Comparison of ENCODE assay signal across 18 cellular contexts in genomic region chrX:123918106-123918721, GRCh38. TPM values are rescaled to one million over a fixed set of nuclear protein-coding genes. Genes with fewer than 3 reads are reported as not detected.
DNase-seq lines count a peak whose midpoint lies in the region; ATAC-seq, FAIRE-seq and TF ChIP-seq lines count a peak whose summit lies in the region.
"Had no signal": no experiment of that assay in that cellular context is flagged by ENCODE, and none has a peak within 500 bp of the region (broad histone marks: within the 10 kb centered on the region; RNA-seq: fewer than 3 reads in every experiment).

No MANE protein-coding gene starts in this region.

- TF ChIP-seq RAD21 in liver (IDR thresholded peaks at IDR 0.05), result no peak

- peak overlapping the region in 3 of 4 donors; percentile 28 to 82 (median 67) for H3K27ac ChIP-seq in body of pancreas
- H3K27ac ChIP-seq in liver (ENCODE audit: low read depth in 1 of 2, low read length in 2 of 2), result peak overlapping the region in 1 of 2 donors; percentile 42
- H3K27ac ChIP-seq in subcutaneous abdominal adipose tissue (ENCODE audit: low read depth, low read length), result peak overlapping the region; percentile 17
- H3K27ac ChIP-seq: GM23248, SJSA1 had no signal

- DNase-seq in body of pancreas (no peak), amniotic stem cell (lab: John Stamatoyannopoulos, UW) (no peak), SW480 (ENCODE audit: low spot score) (no peak)
- DNase-seq: BE2C; CD4-positive, alpha-beta T cell; DND-41; GDM1; GM23248; HCEC 1CT; NCI-H187 treated with DMSO at 0.1 percent for 48 hours; OCI-M1 had no signal

- H3K4me3 ChIP-seq in body of pancreas (no peak overlapping the region), liver (ENCODE audit: low read depth in 1 of 3, low read length in 3 of 3) (no peak overlapping the region), subcutaneous abdominal adipose tissue (ENCODE audit: low read depth in 1 of 5, low read length in 5 of 5) (no peak overlapping the region)
- H3K4me3 ChIP-seq: GM12878, GM23248, K562, SJSA1 had no signal

- FAIRE-seq in G401.6 (lab: Jason Lieb, UNC), result peak; percentile 89
- FAIRE-seq: GM12878, K562 had no signal

- peak; percentile 86 for ATAC-seq in body of pancreas
- no peak for ATAC-seq in HG02870 (IDR thresholded peaks at IDR 0.05; ENCODE audit: unreplicated experiment)
- ATAC-seq: GM12878, K562 had no signal

- H3K4me1 ChIP-seq in body of pancreas (peaks cover 17% of the 10 kb centered on the region), liver (ENCODE audit: control insufficient read depth in 4 of 4, insufficient read depth in 4 of 4, low read length in 3 of 4) (no peaks in the 10 kb centered on the region), subcutaneous abdominal adipose tissue (ENCODE audit: control insufficient read depth in 5 of 5, insufficient read depth in 5 of 5, low read length in 5 of 5) (no peaks in the 10 kb centered on the region)
- H3K4me1 ChIP-seq: BE2C, SJSA1 had no signal

- TF ChIP-seq POLR2A in body of pancreas (IDR thresholded peaks at IDR 0.05), result no peak

- H3K36me3 ChIP-seq in body of pancreas (replicated peaks in 1 of 2; ENCODE audit: insufficient read depth in 1 of 2, low read depth in 2 of 2) (no peaks in the 10 kb centered on the region), liver (ENCODE audit: control insufficient read depth in 4 of 4, insufficient read depth in 3 of 4, low read depth in 1 of 4, low read length in 3 of 4) (no peaks in the 10 kb centered on the region), subcutaneous abdominal adipose tissue (ENCODE audit: control insufficient read depth in 5 of 5, insufficient read depth in 5 of 5, low read length in 5 of 5) (no peaks in the 10 kb centered on the region)
- H3K36me3 ChIP-seq: BE2C, SJSA1 had no signal

- intact Hi-C loops in body of pancreas (cut with DNase I), result no loop called here

- peaks cover 0 to 8% of the 10 kb centered on the region in 2 donors for H3K27me3 ChIP-seq in body of pancreas
- H3K27me3 ChIP-seq in liver (ENCODE audit: control insufficient read depth in 4 of 4, insufficient read depth in 4 of 4, low read length in 3 of 4), result no peaks in the 10 kb centered on the region
- no peaks in the 10 kb centered on the region for H3K27me3 ChIP-seq in subcutaneous abdominal adipose tissue (ENCODE audit: control insufficient read depth in 5 of 5, insufficient read depth in 4 of 5, low read length in 5 of 5)
- H3K27me3 ChIP-seq: BE2C, SJSA1 had no signal

- H3K9me3 ChIP-seq in body of pancreas (no peaks in the 10 kb centered on the region), liver (ENCODE audit: control insufficient read depth in 4 of 4, low read length in 3 of 4) (no peaks in the 10 kb centered on the region), subcutaneous abdominal adipose tissue (ENCODE audit: control insufficient read depth in 5 of 5, low read length in 5 of 5) (no peaks in the 10 kb centered on the region)
- H3K9me3 ChIP-seq: BE2C, SJSA1 had no signal

- WGBS in body of pancreas, 2 donors, result 17 to 23% methylated on average over 4 of the region's 4 CpGs
- WGBS in liver, result 58% methylated on average over 4 of the region's 4 CpGs

- TF ChIP-seq CTCF in body of pancreas (IDR thresholded peaks at IDR 0.05) (no peak), liver (IDR thresholded peaks at IDR 0.05; ENCODE audit: low read depth, low read length, missing input control) (no peak)

- no peak overlapping the region for H3K9ac ChIP-seq in liver (ENCODE audit: low read depth in 1 of 2, low read length in 2 of 2)
- no peak overlapping the region for H3K9ac ChIP-seq in subcutaneous abdominal adipose tissue (ENCODE audit: low read length in 5 of 5)
- H3K9ac ChIP-seq: GM23248 had no signal

TF ChIP-seq in liver, 16 proteins besides CTCF, POLR2A, EP300 and RAD21:
- peak; percentile 12 for TF ChIP-seq SP1 (IDR thresholded peaks at IDR 0.05)
- no peak for TF ChIP-seq TAF1 (conservative IDR thresholded peaks at IDR 0.05)
TF ChIP-seq in liver: peak in this region for 1.

RNA-seq across cellular contexts. Expression of gene STAG2, which starts 43.3 kb away (rescaled TPM):
- total RNA-seq in body of pancreas (10 to 100 TPM; 26.4 to 39.2 TPM), liver (10 to 100 TPM; 32.5 to 71.0 TPM)
- 10 to 100 TPM in 1 of 2 donors, 1 to 10 TPM in 1; 9.7 to 15.3 TPM for polyA plus RNA-seq in liver

RNA-seq across cellular contexts. Expression of gene XIAP, which starts 58.4 kb away (rescaled TPM):
- 10 to 100 TPM; 20.4 to 22.1 TPM for total RNA-seq in body of pancreas
- 10 to 100 TPM; 22.0 to 22.8 TPM for total RNA-seq in liver
- 1 to 10 TPM; 7.8 to 9.1 TPM for polyA plus RNA-seq in liver
